Comparison of ENCODE assay signal across 13 cellular contexts in genomic region chr2:28747714-28748113, GRCh38. TPM values are rescaled to one million over a fixed set of nuclear protein-coding genes. Genes with fewer than 3 reads are reported as not detected.
DNase-seq lines count a peak whose midpoint lies in the region; ATAC-seq and TF ChIP-seq lines count a peak whose summit lies in the region.
"Had no signal": no experiment of that assay in that cellular context is flagged by ENCODE, and none has a peak within 500 bp of the region (broad histone marks: within the 10 kb centered on the region; RNA-seq: fewer than 3 reads in every experiment).

No MANE protein-coding gene starts in this region.

- peak overlapping the region; percentile 13 to 100 for H3K27ac ChIP-seq in breast epithelium
- peak overlapping the region; percentile 22 for H3K27ac ChIP-seq in vagina
- no peak overlapping the region for H3K27ac ChIP-seq in lower lobe of right lung

- POLR2A ChIA-PET in MCF 10A (lab: Yijun Ruan, JAX), result interaction anchor here (1.1 to 2.7 kb wide), 5 partner anchors 10 to 164 kb away, joined by 4 to 13 read pairs (median 6); no protein-coding TSS in a partner anchor
- POLR2A ChIA-PET in activated CD4-positive, alpha-beta memory T cell treated with anti-CD3 and anti-CD28 coated beads for 36 hours (lab: Charles Lee), result no interaction called here

- H3K4me1 Mint-ChIP-seq in MCF 10A (ENCODE audit: insufficient read depth, unreplicated experiment), result no peaks in the 10 kb centered on the region
- peaks cover 32% of the 10 kb centered on the region for H3K4me1 Mint-ChIP-seq in activated CD4-positive, alpha-beta memory T cell treated with anti-CD3 and anti-CD28 coated beads for 36 hours (ENCODE audit: low read depth)

- H3K27me3 ChIP-seq in breast epithelium (no peaks in the 10 kb centered on the region), vagina (no peaks in the 10 kb centered on the region), H7 (ENCODE audit: control insufficient read depth, insufficient read depth, low read length) (no peaks in the 10 kb centered on the region; the same call in 1 of the 2 replicates), lower lobe of right lung (ENCODE audit: low read depth) (no peaks in the 10 kb centered on the region)

- no TSS peak for BruUV-seq in MCF 10A (replicated peaks; lab: Mats Ljungman, UMichigan)

- TF ChIP-seq POLR2A in breast epithelium (IDR thresholded peaks at IDR 0.05) (no peak), vagina (IDR thresholded peaks at IDR 0.05) (no peak)

- H3K27me3 Mint-ChIP-seq in MCF 10A (ENCODE audit: insufficient read depth, unreplicated experiment), result no peaks in the 10 kb centered on the region
- H3K27me3 Mint-ChIP-seq in activated CD4-positive, alpha-beta memory T cell treated with anti-CD3 and anti-CD28 coated beads for 36 hours, result no peaks in the 10 kb centered on the region
- H3K27me3 Mint-ChIP-seq: B cell had no signal

- H3K36me3 ChIP-seq in breast epithelium (no peaks in the 10 kb centered on the region), vagina (no peaks in the 10 kb centered on the region), H7 (replicated peaks; ENCODE audit: control insufficient read depth, insufficient read depth, low read length) (no peaks in the 10 kb centered on the region; the same call in 1 of the 2 replicates), lower lobe of right lung (no peaks in the 10 kb centered on the region)

- TF ChIP-seq CTCF in breast epithelium (IDR thresholded peaks at IDR 0.05) (no peak), MCF 10A (IDR thresholded peaks at IDR 0.05; ENCODE audit: unreplicated experiment) (no peak), vagina (IDR thresholded peaks at IDR 0.05) (no peak), lower lobe of right lung (IDR thresholded peaks at IDR 0.05) (no peak)

- no peak for ATAC-seq in lower lobe of right lung

- H3K27ac Mint-ChIP-seq in MCF 10A (ENCODE audit: low read depth, unreplicated experiment), result no peak overlapping the region
- H3K27ac Mint-ChIP-seq in activated CD4-positive, alpha-beta memory T cell treated with anti-CD3 and anti-CD28 coated beads for 36 hours, result peak overlapping the region; percentile 76
- H3K27ac Mint-ChIP-seq: B cell, nephron progenitor cell had no signal

- DNase-seq in breast epithelium (ENCODE audit: low spot score in 2 of 2) (no peak), MCF 10A (ENCODE audit: unreplicated experiment) (no peak), left kidney (ENCODE audit: low read depth, low spot score) (peak; percentile 48), vagina (ENCODE audit: extremely low spot score in 2 of 2) (no peak), H7 (no peak), ecto neural progenitor cell (ENCODE audit: low spot score) (no peak), lower lobe of right lung (no peak)
- DNase-seq in activated CD4-positive, alpha-beta memory T cell treated with anti-CD3 and anti-CD28 coated beads for 36 hours, result no peak
- DNase-seq: activated CD4-positive, CD25-positive, alpha-beta regulatory T cell; NCI-H446; nephron progenitor cell; SHP77 had no signal

- H3K4me3 ChIP-seq in breast epithelium, result no peak overlapping the region
- H3K4me3 ChIP-seq in vagina, result no peak overlapping the region
- no peak overlapping the region for H3K4me3 ChIP-seq in H7 (ENCODE audit: insufficient read depth, low read depth, low read length)
- H3K4me3 ChIP-seq in lower lobe of right lung, result no peak overlapping the region

- peaks cover 30% of the 10 kb centered on the region for H3K36me3 Mint-ChIP-seq in MCF 10A (ENCODE audit: insufficient read depth, unreplicated experiment)
- H3K36me3 Mint-ChIP-seq in activated CD4-positive, alpha-beta memory T cell treated with anti-CD3 and anti-CD28 coated beads for 36 hours, result peaks cover 3% of the 10 kb centered on the region

- intact Hi-C loops in breast epithelium (cut with DNase I; ENCODE audit: low total_unique reads) (no loop called here), MCF 10A (cut with micrococcal nuclease) (no loop called here), vagina (cut with DNase I) (no loop called here), lower lobe of right lung (cut with DNase I) (no loop called here)
- intact Hi-C loops in activated CD4-positive, alpha-beta memory T cell treated with anti-CD3 and anti-CD28 coated beads for 36 hours (cut with micrococcal nuclease), result no loop called here

- H3K4me3 Mint-ChIP-seq in MCF 10A (ENCODE audit: unreplicated experiment), result no peak overlapping the region
- peak overlapping the region; percentile 18 for H3K4me3 Mint-ChIP-seq in activated CD4-positive, alpha-beta memory T cell treated with anti-CD3 and anti-CD28 coated beads for 36 hours
- H3K4me3 Mint-ChIP-seq: B cell, nephron progenitor cell had no signal

- no peaks in the 10 kb centered on the region for H3K9me3 Mint-ChIP-seq in MCF 10A (ENCODE audit: unreplicated experiment)
- no peaks in the 10 kb centered on the region for H3K9me3 Mint-ChIP-seq in activated CD4-positive, alpha-beta memory T cell treated with anti-CD3 and anti-CD28 coated beads for 36 hours

- peaks cover 0 to 3% of the 10 kb centered on the region in 2 donors for H3K4me1 ChIP-seq in breast epithelium
- H3K4me1 ChIP-seq in vagina, result peaks cover 28% of the 10 kb centered on the region
- peaks cover 16% of the 10 kb centered on the region for H3K4me1 ChIP-seq in lower lobe of right lung

- CTCF ChIA-PET in MCF 10A (lab: Yijun Ruan, JAX), result interaction anchor here (0.6 to 2.0 kb wide), 3 partner anchors 17 to 153 kb away, joined by 3 to 7 read pairs (median 4); no protein-coding TSS in a partner anchor
- CTCF ChIA-PET in activated CD4-positive, alpha-beta memory T cell treated with anti-CD3 and anti-CD28 coated beads for 36 hours (lab: Charles Lee), result interaction anchor here (0.8 to 10.5 kb wide), 4 partner anchors 97 to 183 kb away, joined by 3 to 126 read pairs (median 5); no protein-coding TSS in a partner anchor

- H3K9me3 ChIP-seq in breast epithelium (no peaks in the 10 kb centered on the region), vagina (no peaks in the 10 kb centered on the region), lower lobe of right lung (no peaks in the 10 kb centered on the region)

RNA-seq across cellular contexts. Expression of gene PPP1CB, which starts 3.9 kb away (rescaled TPM):
- total RNA-seq in breast epithelium (100 to 1,000 TPM; 189 to 294 (median 289) TPM), MCF 10A (2022) (244 and 269 TPM in 2 replicates), vagina (236 TPM), lower lobe of right lung (233 TPM)
- total RNA-seq in activated CD4-positive, alpha-beta memory T cell treated with anti-CD3 and anti-CD28 coated beads for 36 hours, result 100 to 1,000 TPM; 238 to 256 TPM
- total RNA-seq in H7 (2014; rRNA removed; shearing (Covaris generic)), result 67.6 and 71.1 TPM in 2 replicates
